In genomic region chr10:92241158-92241500, GRCh38 we compare ENCODE assay signal across 8 cellular contexts. TPM values are rescaled to one million over a fixed set of nuclear protein-coding genes. Genes with fewer than 3 reads are reported as not detected.
DNase-seq lines count a peak whose midpoint lies in the region; ATAC-seq and TF ChIP-seq lines count a peak whose summit lies in the region.

No MANE protein-coding gene starts in this region.

- H3K4me2 ChIP-seq in skeletal muscle satellite cell (ENCODE audit: low read length), result peak overlapping the region; percentile 93

- CTCF ChIA-PET in AG04449 (lab: Yijun Ruan, JAX), result no interaction called here

- H3K27me3 ChIP-seq in HL-60 (ENCODE audit: insufficient read depth, poor library complexity, severe bottlenecking) (no peaks in the 10 kb centered on the region), skeletal muscle satellite cell (ENCODE audit: control insufficient read depth, insufficient read depth, low read length) (no peaks in the 10 kb centered on the region)

- H3K4me1 ChIP-seq in skeletal muscle satellite cell (ENCODE audit: control insufficient read depth, insufficient read depth, low read length), result peaks cover 20% of the 10 kb centered on the region

- H3K27ac ChIP-seq in HL-60 (replicated peaks), result peak overlapping the region; percentile 80

- peak overlapping the region; percentile 45 for H3K9ac ChIP-seq in skeletal muscle satellite cell (ENCODE audit: low read depth, low read length)

- H3K9me3 ChIP-seq in skeletal muscle satellite cell (replicated peaks; ENCODE audit: low read length), result no peaks in the 10 kb centered on the region

- POLR2A ChIA-PET in AG04449 (lab: Yijun Ruan, JAX), result no interaction called here

- no peak for DNase-seq in AG04449 (ENCODE audit: low read depth, low spot score)
- peak; percentile 7 to 17 for DNase-seq in HL-60 (ENCODE audit: low read depth in 1 of 2, low spot score in 1 of 2)
- DNase-seq in amniotic epithelial cell (ENCODE audit: low read depth), result peak; percentile 51
- no peak for DNase-seq in NCI-H1436 (lab: John Stamatoyannopoulos, UW)
- DNase-seq in stimulated activated naive CD4-positive, alpha-beta T cell treated with Interleukin-2 at 50 U/mL for 16 hours (lab: John Stamatoyannopoulos, UW), result no peak

- TF ChIP-seq CTCF in AG04449 (IDR thresholded peaks at IDR 0.05; ENCODE audit: insufficient read depth, low read length, missing control alignments) (no peak), HL-60 (IDR thresholded peaks at IDR 0.05; ENCODE audit: insufficient read depth, low read length) (no peak)

- no peaks in the 10 kb centered on the region for H3K36me3 ChIP-seq in skeletal muscle satellite cell (ENCODE audit: insufficient read depth, low read length)

- no peak for ATAC-seq in GM21786 (IDR thresholded peaks at IDR 0.05; ENCODE audit: unreplicated experiment)

- H3K4me3 ChIP-seq in AG04449 (ENCODE audit: low read depth, low read length), result peak overlapping the region; percentile 76
- H3K4me3 ChIP-seq in HL-60 (replicated peaks; ENCODE audit: insufficient read depth, low read length), result peak overlapping the region; percentile 73
- H3K4me3 ChIP-seq in iPS-11a (ENCODE audit: low read depth, low read length), result peak overlapping the region; percentile 60
- peak overlapping the region; percentile 71 for H3K4me3 ChIP-seq in skeletal muscle satellite cell (ENCODE audit: low read length)

RNA-seq across cellular contexts. Expression of gene CPEB3, which starts 49.7 kb away (rescaled TPM):
- total RNA-seq in skeletal muscle satellite cell (2012; rRNA removed), result 0.51 and 0.66 TPM in 2 replicates

RNA-seq across cellular contexts. Expression of gene MARCHF5, which starts 49.8 kb away (rescaled TPM):
- 12.5 and 18.0 TPM in 2 replicates for total RNA-seq in skeletal muscle satellite cell (2012; rRNA removed)

Comparison
In these comparisons a context has a peak if more than half of its experiments do, and no peak if none do; other contexts are left out.
1. DNase-seq: peak in HL-60 (2 of 2) and amniotic epithelial cell (single experiment); none in AG04449 (single experiment), NCI-H1436 (single experiment) and stimulated activated naive CD4-positive, alpha-beta T cell treated with Interleukin-2 at 50 U/mL for 16 hours (single experiment).
2. Peak in every context shown above with its lines, with median percentiles within 50 percentile points of each other: H3K4me3 ChIP-seq.